ENCODE assay signal across 8 cellular contexts in genomic region chr16:28193530-28194423, GRCh38. TPM values are rescaled to one million over a fixed set of nuclear protein-coding genes. Genes with fewer than 3 reads are reported as not detected.
DNase-seq lines count a peak whose midpoint lies in the region; ATAC-seq and TF ChIP-seq lines count a peak whose summit lies in the region.

No MANE protein-coding gene starts in this region.

- H3K4me1 ChIP-seq in effector memory CD4-positive, alpha-beta T cell (ENCODE audit: control insufficient read depth, insufficient read depth, low read length, poor library complexity, severe bottlenecking): peaks cover 47% of the 10 kb centered on the region
- peaks cover 8 to 12% (median 10%) of the 10 kb centered on the region in 3 donors for H3K4me1 ChIP-seq in skeletal muscle tissue (ENCODE audit: control insufficient read depth in 3 of 3, insufficient read depth in 3 of 3, low read length in 3 of 3)

- H3K9me3 ChIP-seq in effector memory CD4-positive, alpha-beta T cell (ENCODE audit: control insufficient read depth, low read length): no peaks in the 10 kb centered on the region
- H3K9me3 ChIP-seq in skeletal muscle tissue (ENCODE audit: control insufficient read depth in 3 of 3, low read length in 3 of 3): no peaks in the 10 kb centered on the region

- no peak overlapping the region for H3K9ac ChIP-seq in skeletal muscle tissue (ENCODE audit: low read depth in 1 of 3, low read length in 3 of 3)

- TF ChIP-seq POLR2A in lower leg skin (IDR thresholded peaks at IDR 0.05): no peak

- intact Hi-C loops in posterior vena cava (cut with DNase I): no loop called here
- intact Hi-C loops in lower leg skin (cut with DNase I; ENCODE audit: low total_unique reads): no loop called here

- WGBS in lower leg skin, 2 donors: 67 to 73% methylated on average over 14 of the region's 14 CpGs

- H3K4me3 ChIP-seq in GM12865 (ENCODE audit: low read depth, low read length) (peak overlapping the region; percentile 16; the same call in 1 of the 2 replicates), skeletal muscle tissue (ENCODE audit: low read length in 3 of 3) (no peak overlapping the region), lower leg skin (ENCODE audit: low read depth, poor library complexity, severe bottlenecking) (no peak overlapping the region)
- peak overlapping the region; percentile 28 for H3K4me3 ChIP-seq in effector memory CD4-positive, alpha-beta T cell (ENCODE audit: insufficient read depth, low read depth, low read length, poor library complexity, severe bottlenecking)

- TF ChIP-seq CTCF in GM12865 (IDR thresholded peaks at IDR 0.05; ENCODE audit: insufficient read depth, low read depth, low read length, missing control alignments) (no peak), lower leg skin (IDR thresholded peaks at IDR 0.05) (no peak)

- peak; percentile 17 for ATAC-seq in HG02610 (IDR thresholded peaks at IDR 0.05; ENCODE audit: unreplicated experiment)

- no peaks in the 10 kb centered on the region for H3K27me3 ChIP-seq in effector memory CD4-positive, alpha-beta T cell (replicated peaks; ENCODE audit: control insufficient read depth, insufficient read depth, low read length, poor library complexity, severe bottlenecking)
- no peaks in the 10 kb centered on the region for H3K27me3 ChIP-seq in skeletal muscle tissue (ENCODE audit: control insufficient read depth in 3 of 3, insufficient read depth in 3 of 3, low read length in 3 of 3)

- H3K27ac ChIP-seq in effector memory CD4-positive, alpha-beta T cell (ENCODE audit: insufficient read depth, low read length, poor library complexity, severe bottlenecking): peak overlapping the region; percentile 95
- peak overlapping the region; percentile 16 for H3K27ac ChIP-seq in skeletal muscle tissue (ENCODE audit: low read depth, low read length)

- DNase-seq in GM12865 (ENCODE audit: low read depth) (peak; percentile 45), SW 1271 (lab: John Stamatoyannopoulos, UW) (peak; percentile 71 to 88), pons (ENCODE audit: low spot score) (no peak), posterior vena cava (ENCODE audit: low spot score) (no peak), lower leg skin (ENCODE audit: low spot score in 2 of 2) (no peak)
- peak in 2 of 3 donors; percentile 3 to 31 for DNase-seq in effector memory CD4-positive, alpha-beta T cell

- peaks cover 4% of the 10 kb centered on the region for H3K36me3 ChIP-seq in effector memory CD4-positive, alpha-beta T cell (ENCODE audit: control insufficient read depth, insufficient read depth, low read length)
- peaks cover 0 to 3% (median 0%) of the 10 kb centered on the region in 3 donors for H3K36me3 ChIP-seq in skeletal muscle tissue (ENCODE audit: control insufficient read depth in 3 of 3, insufficient read depth in 3 of 3, low read length in 3 of 3)

RNA-seq across cellular contexts. Expression of gene XPO6, which starts 18.0 kb away (rescaled TPM):
- total RNA-seq in skeletal muscle tissue: 33.9 TPM
- total RNA-seq in posterior vena cava: 10 to 100 TPM; 86.9 to 99.7 TPM
- total RNA-seq in lower leg skin: 100 to 1,000 TPM in 2 of 4 donors, 10 to 100 TPM in 2; 45.7 to 104 (median 78.1) TPM

Comparison
In these comparisons a context has a peak if more than half of its experiments do, and no peak if none do; other contexts are left out.
1. DNase-seq: peak in GM12865 (single experiment), SW 1271 (2 of 2) and effector memory CD4-positive, alpha-beta T cell (2 of 3); none in pons (single experiment), posterior vena cava (single experiment) and lower leg skin (0 of 2).
2. H3K4me3 ChIP-seq: peak in GM12865 (single experiment) and effector memory CD4-positive, alpha-beta T cell (single experiment); none in skeletal muscle tissue (0 of 3) and lower leg skin (single experiment).